In the genomic region with DNA sequence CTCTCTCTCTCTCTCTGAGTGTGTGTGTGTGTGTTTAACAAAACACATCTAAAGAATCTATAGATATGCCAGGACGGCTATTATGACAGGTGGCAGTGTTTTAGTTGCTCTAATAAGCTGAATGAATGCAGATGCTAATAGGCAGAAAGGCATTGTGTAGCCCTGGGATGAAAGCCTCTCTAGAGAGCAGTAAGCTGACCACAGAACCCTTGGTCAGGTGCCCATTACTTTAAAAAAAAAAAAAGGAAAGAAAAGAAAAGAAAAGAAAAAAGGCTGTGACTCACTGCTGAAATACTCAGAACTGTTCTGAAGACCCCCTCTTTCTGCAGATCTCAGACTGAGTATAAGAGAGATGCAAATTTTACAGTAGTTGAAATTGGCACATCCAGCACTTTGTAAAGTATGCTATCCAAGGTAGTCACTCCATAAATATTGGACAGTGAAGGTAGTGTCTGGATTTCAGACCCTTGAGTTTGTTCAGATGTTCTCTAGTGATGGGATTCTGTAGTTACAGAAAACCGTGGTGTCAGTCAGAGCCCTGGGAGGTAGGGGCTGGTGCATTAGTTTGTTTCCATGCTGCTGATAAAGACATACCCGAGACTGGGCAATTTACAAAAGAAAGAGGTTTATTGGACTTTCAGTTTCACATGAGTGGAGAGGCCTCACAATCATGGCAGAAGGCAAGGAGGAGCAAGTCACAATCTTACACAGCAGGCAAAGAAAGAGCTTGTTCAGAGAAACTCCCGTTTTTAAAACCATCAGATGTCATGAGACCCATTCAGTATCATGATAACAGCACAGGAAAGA, we compare ENCODE assay signal across 19 cellular contexts. TPM values are rescaled to one million over a fixed set of nuclear protein-coding genes. Genes with fewer than 3 reads are reported as not detected.
DNase-seq lines count a peak whose midpoint lies in the region; ATAC-seq and TF ChIP-seq lines count a peak whose summit lies in the region.
"Had no signal": no experiment of that assay in that cellular context is flagged by ENCODE, and none has a peak within 500 bp of the region (broad histone marks: within the 10 kb centered on the region; RNA-seq: fewer than 3 reads in every experiment).

No MANE protein-coding gene starts in this region.

- H3K36me3 Mint-ChIP-seq in natural killer cell = no peaks in the 10 kb centered on the region
- no peaks in the 10 kb centered on the region for H3K36me3 Mint-ChIP-seq in activated T-helper 2 cell treated with anti-CD3 and anti-CD28 coated beads, Interferon-gamma antibody, Interleukin-2, Interleukin-4, amounts not matched to agents 10 μg/mL and 5 μg/mL and 100 μg/mL, durations not matched to agents 14 hours and 24 hours and 36 hours (ENCODE audit: low read depth)
- H3K36me3 Mint-ChIP-seq: activated naive CD8-positive, alpha-beta T cell; CD8-positive, alpha-beta T cell; mesothelial cell of epicardium had no signal

- H3K9me3 Mint-ChIP-seq in natural killer cell = no peaks in the 10 kb centered on the region
- H3K9me3 Mint-ChIP-seq in activated T-helper 2 cell treated with anti-CD3 and anti-CD28 coated beads, Interferon-gamma antibody, Interleukin-2, Interleukin-4, amounts not matched to agents 10 μg/mL and 5 μg/mL and 100 μg/mL, durations not matched to agents 14 hours and 24 hours and 36 hours = no peaks in the 10 kb centered on the region
- no peaks in the 10 kb centered on the region for H3K9me3 Mint-ChIP-seq in stimulated activated naive CD8-positive, alpha-beta T cell treated with anti-CD3 and anti-CD28 coated beads, Interleukin-15, amount 100 ng/mL, for 72 hours
- H3K9me3 Mint-ChIP-seq: activated CD4-positive, alpha-beta T cell treated with anti-CD3 and anti-CD28 coated beads, Interleukin-2, amount 10 ng/mL, durations not matched to agents 7 days and 5 days; activated T-cell treated with anti-CD3 and anti-CD28 coated beads, Interleukin-2, amount 50 U/mL, for 24 hours; CD8-positive, alpha-beta T cell; endodermal cell; mesothelial cell of epicardium had no signal

- H3K4me1 Mint-ChIP-seq in natural killer cell = no peaks in the 10 kb centered on the region
- H3K4me1 Mint-ChIP-seq in activated T-helper 2 cell treated with anti-CD3 and anti-CD28 coated beads, Interferon-gamma antibody, Interleukin-2, Interleukin-4, amounts not matched to agents 10 μg/mL and 5 μg/mL and 100 μg/mL, durations not matched to agents 14 hours and 24 hours and 36 hours (ENCODE audit: low read depth) = no peaks in the 10 kb centered on the region
- no peaks in the 10 kb centered on the region for H3K4me1 Mint-ChIP-seq in stimulated activated naive CD8-positive, alpha-beta T cell treated with anti-CD3 and anti-CD28 coated beads, Interleukin-15, amount 100 ng/mL, for 72 hours
- H3K4me1 Mint-ChIP-seq: activated CD4-positive, alpha-beta T cell treated with anti-CD3 and anti-CD28 coated beads, Interleukin-2, amount 10 ng/mL, durations not matched to agents 7 days and 5 days; endodermal cell; mesothelial cell of epicardium had no signal

- H3K4me3 ChIP-seq in adipocyte (ENCODE audit: low read length) = no peak overlapping the region

- no peak overlapping the region for H3K27ac Mint-ChIP-seq in natural killer cell
- no peak overlapping the region for H3K27ac Mint-ChIP-seq in activated T-helper 2 cell treated with anti-CD3 and anti-CD28 coated beads, Interferon-gamma antibody, Interleukin-2, Interleukin-4, amounts not matched to agents 10 μg/mL and 5 μg/mL and 100 μg/mL, durations not matched to agents 14 hours and 24 hours and 36 hours
- H3K27ac Mint-ChIP-seq in stimulated activated naive CD8-positive, alpha-beta T cell treated with anti-CD3 and anti-CD28 coated beads, Interleukin-15, amount 100 ng/mL, for 72 hours = no peak overlapping the region
- H3K27ac Mint-ChIP-seq: activated CD4-positive, alpha-beta T cell treated with anti-CD3 and anti-CD28 coated beads, Interleukin-2, amount 10 ng/mL, durations not matched to agents 7 days and 5 days; activated naive CD8-positive, alpha-beta T cell; activated T-cell treated with anti-CD3 and anti-CD28 coated beads, Interleukin-2, amount 50 U/mL, for 24 hours; CD8-positive, alpha-beta T cell; endodermal cell; mesothelial cell of epicardium had no signal

- no peak overlapping the region for H3K9ac ChIP-seq in adipocyte (ENCODE audit: low read length)

- intact Hi-C loops in natural killer cell (cut with micrococcal nuclease) = no loop called here
- intact Hi-C loops in activated T-helper 2 cell treated with anti-CD3 and anti-CD28 coated beads, Interferon-gamma antibody, Interleukin-2, Interleukin-4, amounts not matched to agents 10 μg/mL and 5 μg/mL and 100 μg/mL, durations not matched to agents 14 hours and 24 hours and 36 hours (cut with micrococcal nuclease) = no loop called here

- no peak for ATAC-seq in natural killer cell
- no peak for ATAC-seq in stimulated activated naive CD8-positive, alpha-beta T cell treated with anti-CD3 and anti-CD28 coated beads, Interleukin-15, amount 100 ng/mL, for 72 hours
- ATAC-seq: CD8-positive, alpha-beta T cell; HCT116 had no signal

- H3K27me3 Mint-ChIP-seq in natural killer cell (ENCODE audit: low read depth in 2 of 2) = peaks cover 8 to 19% of the 10 kb centered on the region in 2 donors
- H3K27me3 Mint-ChIP-seq in activated T-helper 2 cell treated with anti-CD3 and anti-CD28 coated beads, Interferon-gamma antibody, Interleukin-2, Interleukin-4, amounts not matched to agents 10 μg/mL and 5 μg/mL and 100 μg/mL, durations not matched to agents 14 hours and 24 hours and 36 hours (ENCODE audit: low read depth) = peaks cover 11% of the 10 kb centered on the region
- H3K27me3 Mint-ChIP-seq in stimulated activated naive CD8-positive, alpha-beta T cell treated with anti-CD3 and anti-CD28 coated beads, Interleukin-15, amount 100 ng/mL, for 72 hours = peaks cover 46% of the 10 kb centered on the region

- DNase-seq in DMS79 (lab: John Stamatoyannopoulos, UW) = peak; percentile 27
- DNase-seq in DMS79 treated with DMSO at 0.1 percent for 48 hours (lab: John Stamatoyannopoulos, UW) = no peak
- peak; percentile 19 for DNase-seq in adipocyte (ENCODE audit: low read depth)
- peak; percentile 60 for DNase-seq in glomerular visceral epithelial cell (ENCODE audit: extremely low spot score)
- DNase-seq in HuH-7 (ENCODE audit: low spot score) = no peak
- no peak for DNase-seq in natural killer cell
- no peak for DNase-seq in activated T-helper 2 cell treated with anti-CD3 and anti-CD28 coated beads, Interferon-gamma antibody, Interleukin-2, Interleukin-4, amounts not matched to agents 10 μg/mL and 5 μg/mL and 100 μg/mL, durations not matched to agents 14 hours and 24 hours and 36 hours (ENCODE audit: low spot score)
- DNase-seq in stimulated activated naive CD8-positive, alpha-beta T cell treated with anti-CD3 and anti-CD28 coated beads, Interleukin-15, amount 100 ng/mL, for 72 hours = no peak
- DNase-seq: activated CD4-positive, alpha-beta T cell treated with anti-CD3 and anti-CD28 coated beads, Interleukin-2, amount 10 ng/mL, durations not matched to agents 7 days and 5 days; activated T-cell treated with anti-CD3 and anti-CD28 coated beads, Interleukin-2, amount 50 U/mL, for 24 hours; CD8-positive, alpha-beta T cell; central memory CD4-positive, alpha-beta T cell; endodermal cell; NCI-H510A; occipital lobe; stimulated activated CD4-positive, alpha-beta T cell treated with anti-CD3 and anti-CD28 coated beads, Interleukin-4, amount 100 ng/mL, for 24 hours had no signal

- no peak for TF ChIP-seq CTCF in natural killer cell (IDR thresholded peaks at IDR 0.05)

- no peaks in the 10 kb centered on the region for H3K36me3 ChIP-seq in adipocyte (ENCODE audit: control insufficient read depth, insufficient read depth, low read length, severe bottlenecking)

- H3K9me3 ChIP-seq in adipocyte (ENCODE audit: control insufficient read depth, low read length) = no peaks in the 10 kb centered on the region

- no peaks in the 10 kb centered on the region for H3K27me3 ChIP-seq in adipocyte (replicated peaks; ENCODE audit: control insufficient read depth, insufficient read depth, low read length)

- H3K4me3 Mint-ChIP-seq in natural killer cell = no peak overlapping the region
- H3K4me3 Mint-ChIP-seq in activated T-helper 2 cell treated with anti-CD3 and anti-CD28 coated beads, Interferon-gamma antibody, Interleukin-2, Interleukin-4, amounts not matched to agents 10 μg/mL and 5 μg/mL and 100 μg/mL, durations not matched to agents 14 hours and 24 hours and 36 hours (ENCODE audit: low read depth) = no peak overlapping the region
- H3K4me3 Mint-ChIP-seq in stimulated activated naive CD8-positive, alpha-beta T cell treated with anti-CD3 and anti-CD28 coated beads, Interleukin-15, amount 100 ng/mL, for 72 hours = no peak overlapping the region
- H3K4me3 Mint-ChIP-seq: activated CD4-positive, alpha-beta T cell treated with anti-CD3 and anti-CD28 coated beads, Interleukin-2, amount 10 ng/mL, durations not matched to agents 7 days and 5 days; activated naive CD8-positive, alpha-beta T cell; activated T-cell treated with anti-CD3 and anti-CD28 coated beads, Interleukin-2, amount 50 U/mL, for 24 hours; CD8-positive, alpha-beta T cell; endodermal cell; mesothelial cell of epicardium had no signal

- H3K4me1 ChIP-seq in adipocyte (ENCODE audit: control insufficient read depth, insufficient read depth, low read length) = no peaks in the 10 kb centered on the region

RNA-seq across cellular contexts. Expression of a gene that starts 30.9 kb away (rescaled TPM):
- total RNA-seq in natural killer cell = not detected
- total RNA-seq in activated T-helper 2 cell treated with anti-CD3 and anti-CD28 coated beads, Interferon-gamma antibody, Interleukin-2, Interleukin-4, amounts not matched to agents 10 μg/mL and 5 μg/mL and 100 μg/mL, durations not matched to agents 14 hours and 24 hours and 36 hours = 1.8 and 2.3 TPM in 2 replicates

Comparison
In these comparisons a context has a peak if more than half of its experiments do, and no peak if none do; other contexts are left out.
1. DNase-seq: peak in DMS79 (single experiment), adipocyte (single experiment) and glomerular visceral epithelial cell (single experiment); none in DMS79 treated with DMSO at 0.1 percent for 48 hours (single experiment), HuH-7 (single experiment), natural killer cell (single experiment), activated T-helper 2 cell treated with anti-CD3 and anti-CD28 coated beads, Interferon-gamma antibody, Interleukin-2, Interleukin-4, amounts not matched to agents 10 μg/mL and 5 μg/mL and 100 μg/mL, durations not matched to agents 14 hours and 24 hours and 36 hours (single experiment) and stimulated activated naive CD8-positive, alpha-beta T cell treated with anti-CD3 and anti-CD28 coated beads, Interleukin-15, amount 100 ng/mL, for 72 hours (0 of 2).